Comparison of ENCODE assay signal across 8 cellular contexts in the genomic region with DNA sequence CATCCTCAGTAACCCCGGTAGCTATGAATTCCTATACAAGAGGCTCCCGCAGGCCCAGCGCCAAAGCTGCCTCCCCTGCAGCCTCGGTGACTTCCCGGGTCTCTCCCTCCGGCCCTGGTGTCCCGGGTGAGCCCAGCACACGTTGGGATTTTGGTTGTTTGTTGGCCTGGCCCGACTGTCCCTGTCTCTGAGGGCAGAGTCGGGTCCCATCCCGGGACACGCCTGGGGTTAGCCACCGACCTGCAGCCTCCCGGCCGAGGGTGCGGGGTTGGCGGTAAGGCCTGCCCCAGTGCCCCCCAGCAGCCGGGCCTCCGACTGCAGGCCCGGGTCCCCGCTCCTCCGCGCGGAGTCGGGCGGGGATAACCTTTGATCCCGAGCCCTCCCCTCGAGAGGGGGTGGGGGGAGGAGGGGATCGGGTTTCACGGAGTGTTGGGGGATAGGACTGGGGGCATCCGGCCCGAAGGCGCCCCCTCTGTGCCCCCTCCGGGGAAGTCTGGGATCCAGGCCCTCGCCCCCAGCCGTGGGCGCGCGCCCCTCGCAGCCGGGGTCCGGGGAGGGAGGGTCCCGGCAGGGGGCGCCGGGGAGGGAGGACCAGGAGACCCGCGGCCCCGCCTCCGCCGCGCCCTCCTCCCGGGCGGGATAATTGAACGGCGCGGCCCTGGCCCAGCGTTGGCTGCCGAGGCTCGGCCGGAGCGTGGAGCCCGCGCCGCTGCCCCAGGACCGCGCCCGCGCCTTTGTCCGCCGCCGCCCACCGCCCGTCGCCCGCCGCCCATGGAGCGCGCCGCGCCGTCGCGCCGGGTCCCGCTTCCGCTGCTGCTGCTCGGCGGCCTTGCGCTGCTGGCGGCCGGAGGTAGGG. TPM values are rescaled to one million over a fixed set of nuclear protein-coding genes. Genes with fewer than 3 reads are reported as not detected.
DNase-seq lines count a peak whose midpoint lies in the region; ATAC-seq, FAIRE-seq and TF ChIP-seq lines count a peak whose summit lies in the region.

A gene with protein sequence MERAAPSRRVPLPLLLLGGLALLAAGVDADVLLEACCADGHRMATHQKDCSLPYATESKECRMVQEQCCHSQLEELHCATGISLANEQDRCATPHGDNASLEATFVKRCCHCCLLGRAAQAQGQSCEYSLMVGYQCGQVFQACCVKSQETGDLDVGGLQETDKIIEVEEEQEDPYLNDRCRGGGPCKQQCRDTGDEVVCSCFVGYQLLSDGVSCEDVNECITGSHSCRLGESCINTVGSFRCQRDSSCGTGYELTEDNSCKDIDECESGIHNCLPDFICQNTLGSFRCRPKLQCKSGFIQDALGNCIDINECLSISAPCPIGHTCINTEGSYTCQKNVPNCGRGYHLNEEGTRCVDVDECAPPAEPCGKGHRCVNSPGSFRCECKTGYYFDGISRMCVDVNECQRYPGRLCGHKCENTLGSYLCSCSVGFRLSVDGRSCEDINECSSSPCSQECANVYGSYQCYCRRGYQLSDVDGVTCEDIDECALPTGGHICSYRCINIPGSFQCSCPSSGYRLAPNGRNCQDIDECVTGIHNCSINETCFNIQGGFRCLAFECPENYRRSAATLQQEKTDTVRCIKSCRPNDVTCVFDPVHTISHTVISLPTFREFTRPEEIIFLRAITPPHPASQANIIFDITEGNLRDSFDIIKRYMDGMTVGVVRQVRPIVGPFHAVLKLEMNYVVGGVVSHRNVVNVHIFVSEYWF (plus strand): TSS at position 669 of the 856 bp plus-strand sequence. CDS start 103 bp downstream, at position 772.

- ATAC-seq in activated naive CD8-positive, alpha-beta T cell treated with anti-CD3 and anti-CD28 coated beads, Interleukin-2, amount 50 U/mL, for 24 hours, result no peak
- ATAC-seq in K562 (no peak), HG02840 (IDR thresholded peaks at IDR 0.05; ENCODE audit: low FRiP score, unreplicated experiment) (no peak), GM18867 (IDR thresholded peaks at IDR 0.05; ENCODE audit: unreplicated experiment) (no peak)

- H2AFZ ChIP-seq in K562 (ENCODE audit: low read depth, low read length), result no peak within 1 kb of the TSS
- H2AFZ ChIP-seq in smooth muscle cell (ENCODE audit: low read depth), result peak within 1 kb of the TSS; percentile 96

- no peaks in the 10 kb centered on the region for H3K9me3 Mint-ChIP-seq in activated naive CD8-positive, alpha-beta T cell (ENCODE audit: low read depth)
- no peaks in the 10 kb centered on the region for H3K9me3 Mint-ChIP-seq in activated naive CD8-positive, alpha-beta T cell treated with anti-CD3 and anti-CD28 coated beads, Interleukin-2, amount 50 U/mL, for 24 hours

- H3K27ac ChIP-seq in K562 (ENCODE audit: extremely low read depth, low read depth, low read length) (no peak within 1 kb of the TSS), smooth muscle cell (ENCODE audit: low read depth) (peak within 1 kb of the TSS; percentile 77)

- no peaks in the 10 kb centered on the region for H3K9me3 ChIP-seq in K562 (replicated peaks; ENCODE audit: control insufficient read depth, insufficient read depth, low read depth, low read length)
- H3K9me3 ChIP-seq in smooth muscle cell (replicated peaks; ENCODE audit: low read depth), result no peaks in the 10 kb centered on the region

- H3K27ac Mint-ChIP-seq in activated naive CD8-positive, alpha-beta T cell, result no peak within 1 kb of the TSS
- H3K27ac Mint-ChIP-seq in activated naive CD8-positive, alpha-beta T cell treated with anti-CD3 and anti-CD28 coated beads, Interleukin-2, amount 50 U/mL, for 24 hours, result no peak within 1 kb of the TSS

- H3K4me3 Mint-ChIP-seq in activated naive CD8-positive, alpha-beta T cell, result peak within 1 kb of the TSS; percentile 51
- no peak within 1 kb of the TSS for H3K4me3 Mint-ChIP-seq in activated naive CD8-positive, alpha-beta T cell treated with anti-CD3 and anti-CD28 coated beads, Interleukin-2, amount 50 U/mL, for 24 hours

- H3K9me1 ChIP-seq in K562 (ENCODE audit: control insufficient read depth, insufficient read depth, low read length), result no peaks in the 10 kb centered on the region

- H3K36me3 Mint-ChIP-seq in activated naive CD8-positive, alpha-beta T cell, result no peaks in the 10 kb centered on the region
- no peaks in the 10 kb centered on the region for H3K36me3 Mint-ChIP-seq in activated naive CD8-positive, alpha-beta T cell treated with anti-CD3 and anti-CD28 coated beads, Interleukin-2, amount 50 U/mL, for 24 hours (ENCODE audit: low read depth)

- in situ Hi-C loops in K562 (cut with MboI), result no loop called here

- TF ChIP-seq EP300 in K562 (IDR thresholded peaks at IDR 0.05; ENCODE audit: low read length), result no peak

- CTCF ChIA-PET in K562 (lab: Yijun Ruan, JAX; ENCODE audit: low intra/inter-chr PET ratio), result interaction anchor here (0.7 kb wide), 1 partner anchor 18 kb away, joined by 3 read pairs; no protein-coding TSS in a partner anchor

- H3K36me3 ChIP-seq in K562 (ENCODE audit: control insufficient read depth, insufficient read depth, low read length) (no peaks in the 10 kb centered on the region), smooth muscle cell (ENCODE audit: low read depth) (no peaks in the 10 kb centered on the region)

- no peak for FAIRE-seq in K562 (lab: Jason Lieb, UNC)

- H3F3A ChIP-seq in smooth muscle cell (ENCODE audit: low read depth), result peaks cover 26% of the 10 kb centered on the region

- no peak for TF ChIP-seq RAD21 in K562 (CRISPR knock-in tag; conservative IDR thresholded peaks at IDR 0.05 in 1 of 2, IDR thresholded peaks at IDR 0.05 in 1 of 2)

- no peak within 1 kb of the TSS for H3K4me2 ChIP-seq in K562 (ENCODE audit: insufficient read depth, low read length)
- peak within 1 kb of the TSS; percentile 99 for H3K4me2 ChIP-seq in smooth muscle cell

- H3K27me3 ChIP-seq in K562 (ENCODE audit: control insufficient read depth in 2 of 2, insufficient read depth in 2 of 2, low read length in 2 of 2) (peaks cover 3 to 39% of the 10 kb centered on the region in 2 experiments; a peak in 3 of 5 replicates), smooth muscle cell (ENCODE audit: low read depth) (no peaks in the 10 kb centered on the region)

- H3K4me1 ChIP-seq in K562 (replicated peaks in 1 of 2; ENCODE audit: control insufficient read depth in 2 of 2, insufficient read depth in 2 of 2, low read length in 2 of 2) (peaks cover 0 to 12% of the 10 kb centered on the region in 2 experiments; a peak in 2 of 5 replicates), smooth muscle cell (ENCODE audit: low read depth) (peaks cover 29% of the 10 kb centered on the region)

- H3K4me3 ChIP-seq in K562 (no peak within 1 kb of the TSS), smooth muscle cell (peak within 1 kb of the TSS; percentile 67)

- intact Hi-C loops in K562 (cut with micrococcal nuclease), result no loop called here

- H3K79me2 ChIP-seq in K562 (ENCODE audit: control insufficient read depth, insufficient read depth, low read length), result no peaks in the 10 kb centered on the region
- H3K79me2 ChIP-seq in smooth muscle cell (ENCODE audit: low read depth), result peaks cover 36% of the 10 kb centered on the region

- DNase-seq in activated naive CD8-positive, alpha-beta T cell treated with anti-CD3 and anti-CD28 coated beads, Interleukin-2, amount 50 U/mL, for 24 hours, result no peak
- DNase-seq in K562 (ENCODE audit: extremely low read depth in 1 of 4, low spot score in 3 of 4) (peak in 3 of 4 experiments; percentile 22 to 43 (median 43)), iPS-NIHi7 (ENCODE audit: extremely low spot score) (peak; percentile 87), smooth muscle cell (lab: John Stamatoyannopoulos, UW; ENCODE audit: unreplicated experiment) (no peak), NCI-H2107 treated with DMSO at 0.1 percent for 48 hours (lab: John Stamatoyannopoulos, UW; ENCODE audit: unreplicated experiment) (no peak)

- H3K9ac ChIP-seq in K562 (ENCODE audit: insufficient read depth in 1 of 2, low read depth in 2 of 2, low read length in 2 of 2) (no peak within 1 kb of the TSS), smooth muscle cell (ENCODE audit: low read depth) (peak within 1 kb of the TSS; percentile 66)

- peaks cover 19% of the 10 kb centered on the region for H3K27me3 Mint-ChIP-seq in activated naive CD8-positive, alpha-beta T cell
- H3K27me3 Mint-ChIP-seq in activated naive CD8-positive, alpha-beta T cell treated with anti-CD3 and anti-CD28 coated beads, Interleukin-2, amount 50 U/mL, for 24 hours, result peaks cover 52% of the 10 kb centered on the region

- POLR2A ChIA-PET in K562 (lab: Yijun Ruan, JAX), result interaction anchor here (0.6 to 1.4 kb wide), 3 partner anchors 10 to 228 kb away, joined by 3 to 4 read pairs (median 3); no protein-coding TSS in a partner anchor

- 30% methylated on average over 13 of the region's 91 CpGs for WGBS in K562 (ENCODE audit: insufficient coverage, low coverage, missing lambda C conversion rate)
- 2% methylated on average over 58 of the region's 91 CpGs for WGBS in smooth muscle cell (ENCODE audit: low lambda C conversion rate)

- no TSS peak for BruUV-seq in K562 (replicated peaks; lab: Mats Ljungman, UMichigan)

- no peaks in the 10 kb centered on the region for H4K20me1 ChIP-seq in K562 (replicated peaks; ENCODE audit: control insufficient read depth, insufficient read depth, low read length)
- H4K20me1 ChIP-seq in smooth muscle cell (ENCODE audit: low read depth), result no peaks in the 10 kb centered on the region

- TF ChIP-seq POLR2A in K562 (conservative IDR thresholded peaks at IDR 0.05), result no peak

- H3K4me1 Mint-ChIP-seq in activated naive CD8-positive, alpha-beta T cell (ENCODE audit: low read depth), result peaks cover 3% of the 10 kb centered on the region
- H3K4me1 Mint-ChIP-seq in activated naive CD8-positive, alpha-beta T cell treated with anti-CD3 and anti-CD28 coated beads, Interleukin-2, amount 50 U/mL, for 24 hours, result peaks cover 8% of the 10 kb centered on the region

- no peak for TF ChIP-seq CTCF in K562 (IDR thresholded peaks at IDR 0.05 in 2 of 3, conservative IDR thresholded peaks at IDR 0.05 in 1 of 3; ENCODE audit: insufficient read depth in 2 of 3, low read depth in 1 of 3, low read length in 3 of 3)
- peak; percentile 38 for TF ChIP-seq CTCF in smooth muscle cell (IDR thresholded peaks at IDR 0.05; ENCODE audit: borderline replicate concordance, insufficient read depth, poor library complexity, severe bottlenecking)

RNA-seq across cellular contexts. Expression of the gene that starts here (rescaled TPM):
- not detected in 2 replicates for total RNA-seq in K562 (2011; cell fraction: chromatin; rRNA removed; ENCODE audit: low replicate concordance)
- total RNA-seq in K562 (2011; cell fraction: nucleolus; rRNA removed), result not detected in 2 replicates
- total RNA-seq in K562 (2011; cell fraction: nucleoplasm; rRNA removed), result not detected in 2 replicates
- total RNA-seq in K562 (2014; rRNA removed) (not detected in 2 replicates), K562 (2014; rRNA removed; fragmentation: Illumina TruSeq; extraction: Trizol) (not detected in 2 replicates), K562 (2015; rRNA removed; fragmentation: Illumina TruSeq; extraction: Trizol) (not detected in 2 replicates), K562 (2021) (0.56 and 0.66 TPM in 2 replicates), smooth muscle cell (86.4 and 90.9 TPM in 2 replicates)
- polyA plus RNA-seq in K562 (2011; rRNA removed) (not detected in 2 replicates), K562 (2014; fragmentation: Illumina TruSeq; extraction: Trizol) (not detected in 2 replicates), K562 (2014; fragmentation: Nextera tagmentation; extraction: Ambion mirVana) (not detected), K562 (2014; rRNA removed) (not detected in 2 replicates), smooth muscle cell (288 and 296 TPM in 2 replicates)
- polyA plus RNA-seq in K562 (2011; cell fraction: cytosol; rRNA removed), result 0.10 TPM in 1 of 2 replicates, not detected in the other
- 0.33 TPM in 1 of 2 replicates, not detected in the other for polyA plus RNA-seq in K562 (2011; cell fraction: nucleus; rRNA removed)
- polyA plus RNA-seq in K562 (2012), result not detected in 2 replicates
- not detected in 2 replicates for polyA minus RNA-seq in K562 (2011; rRNA and poly(A)+ RNA removed)
- polyA minus RNA-seq in K562 (2011; cell fraction: cytosol; rRNA and poly(A)+ RNA removed), result 2.7 TPM in 1 of 2 replicates, not detected in the other
- 0.13 TPM in 1 of 2 replicates, not detected in the other for polyA minus RNA-seq in K562 (2011; cell fraction: nucleus; rRNA and poly(A)+ RNA removed)

Comparison
In these comparisons a context has a peak if more than half of its experiments do, and no peak if none do; other contexts are left out.
1. RNA of the gene that starts here (total RNA-seq): 86.4 to 90.9 TPM in smooth muscle cell; 0.56 to 0.66 TPM in K562; every median in the first group is over 10 times any median in the second.
2. RNA of the gene that starts here (polyA plus RNA-seq): 288 to 296 TPM in smooth muscle cell; 0.10 to 0.33 TPM in K562; every median in the first group is over 100 times any median in the second.
3. DNase-seq: peak in K562 (3 of 4) and iPS-NIHi7 (single experiment); none in activated naive CD8-positive, alpha-beta T cell treated with anti-CD3 and anti-CD28 coated beads, Interleukin-2, amount 50 U/mL, for 24 hours (single experiment), smooth muscle cell (single experiment) and NCI-H2107 treated with DMSO at 0.1 percent for 48 hours (single experiment).